Comparison of ENCODE assay signal across 19 cellular contexts in the genomic region with DNA sequence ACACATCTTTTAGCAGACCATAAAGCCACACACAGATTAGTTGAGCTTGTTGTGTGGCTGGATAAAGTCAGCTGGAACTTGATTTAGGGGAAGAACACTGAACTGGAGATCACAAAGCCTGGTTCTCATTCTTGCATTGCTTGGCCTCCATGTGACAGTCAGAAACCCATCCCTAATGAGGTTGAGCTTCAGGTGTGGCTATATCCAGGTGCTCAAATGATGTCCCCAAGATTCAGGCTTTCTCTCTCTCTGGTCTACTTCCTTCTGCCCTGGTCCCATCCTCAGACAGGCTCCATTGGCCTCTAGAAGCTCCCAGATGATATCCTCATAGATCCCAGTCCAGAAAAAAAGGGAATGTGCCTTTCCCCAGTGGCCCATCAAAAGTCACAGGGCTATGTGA. TPM values are rescaled to one million over a fixed set of nuclear protein-coding genes. Genes with fewer than 3 reads are reported as not detected.
A peak's percentile ranks its signal among the peaks of the same experiment; 100 is the strongest.
DNase-seq lines count a peak whose midpoint lies in the region; ATAC-seq and TF ChIP-seq lines count a peak whose summit lies in the region.
"Had no signal": no experiment of that assay in that cellular context is flagged by ENCODE, and none has a peak within 500 bp of the region (broad histone marks: within the 10 kb centered on the region; RNA-seq: fewer than 3 reads in every experiment).

No MANE protein-coding gene starts in this region.

- H3K27me3 ChIP-seq in right atrium auricular region, result no peaks in the 10 kb centered on the region
- H3K27me3 ChIP-seq in heart right ventricle, result peaks cover 0 to 4% (median 0%) of the 10 kb centered on the region in 7 donors
- H3K27me3 ChIP-seq: BLaER1 treated with 17β-estradiol and CSF1 and Interleukin-3, amounts not matched to agents 10 nM and 100 nM had no signal

- H3K4me3 ChIP-seq in right atrium auricular region (no peak overlapping the region), heart right ventricle (no peak overlapping the region)
- H3K4me3 ChIP-seq: A549; BLaER1 treated with 17β-estradiol and CSF1 and Interleukin-3, amounts not matched to agents 10 nM and 100 nM had no signal

- H3K4me3 Mint-ChIP-seq in activated CD8-positive, alpha-beta memory T cell treated with anti-CD3 and anti-CD28 coated beads, Interleukin-2, amount 10 ng/mL, durations not matched to agents 7 days and 5 days, result no peak overlapping the region
- H3K4me3 Mint-ChIP-seq: B cell; CD4-positive, alpha-beta T cell; CD8-positive, alpha-beta T cell had no signal

- no peak for ATAC-seq in activated CD8-positive, alpha-beta memory T cell treated with anti-CD3 and anti-CD28 coated beads, Interleukin-2, amount 10 ng/mL, durations not matched to agents 7 days and 5 days
- ATAC-seq in heart right ventricle, result no peak
- no peak for ATAC-seq in GM21423 (IDR thresholded peaks at IDR 0.05; ENCODE audit: unreplicated experiment)
- ATAC-seq: A549; CD8-positive, alpha-beta T cell had no signal

- H3K9me3 Mint-ChIP-seq in activated CD8-positive, alpha-beta memory T cell treated with anti-CD3 and anti-CD28 coated beads, Interleukin-2, amount 10 ng/mL, durations not matched to agents 7 days and 5 days (ENCODE audit: low read depth), result no peaks in the 10 kb centered on the region
- H3K9me3 Mint-ChIP-seq: CD4-positive, alpha-beta T cell; CD8-positive, alpha-beta T cell had no signal

- intact Hi-C loops in heart right ventricle (cut with DNase I), result loop anchor here in 5 of 10 donors (10.0 kb wide), 5 partner anchors 166 to 426 kb away; a partner anchor contains a TSS

- CTCF ChIA-PET in activated CD8-positive, alpha-beta memory T cell treated with anti-CD3 and anti-CD28 coated beads, Interleukin-2, amount 10 ng/mL, durations not matched to agents 7 days and 5 days (lab: Charles Lee), result interaction anchor here (0.8 to 3.0 kb wide), 3 partner anchors 284 to 428 kb away, joined by 3 to 8 read pairs (median 3); no protein-coding TSS in a partner anchor

- H3K9me3 ChIP-seq in right atrium auricular region (no peaks in the 10 kb centered on the region), heart right ventricle (no peaks in the 10 kb centered on the region)
- H3K9me3 ChIP-seq: A549; BLaER1 treated with 17β-estradiol and CSF1 and Interleukin-3, amounts not matched to agents 10 nM and 100 nM; Caco-2 had no signal

- no peak overlapping the region for H3K27ac Mint-ChIP-seq in activated CD8-positive, alpha-beta memory T cell treated with anti-CD3 and anti-CD28 coated beads, Interleukin-2, amount 10 ng/mL, durations not matched to agents 7 days and 5 days
- H3K27ac Mint-ChIP-seq: B cell; CD4-positive, alpha-beta T cell; CD8-positive, alpha-beta T cell had no signal

- H3K4me1 ChIP-seq in right atrium auricular region, result no peaks in the 10 kb centered on the region
- peaks cover 0 to 4% (median 0%) of the 10 kb centered on the region in 9 donors for H3K4me1 ChIP-seq in heart right ventricle

- H3K36me3 Mint-ChIP-seq in activated CD8-positive, alpha-beta memory T cell treated with anti-CD3 and anti-CD28 coated beads, Interleukin-2, amount 10 ng/mL, durations not matched to agents 7 days and 5 days, result no peaks in the 10 kb centered on the region
- H3K36me3 Mint-ChIP-seq: CD8-positive, alpha-beta T cell had no signal

- peaks cover 20% of the 10 kb centered on the region for H3K27me3 Mint-ChIP-seq in activated CD8-positive, alpha-beta memory T cell treated with anti-CD3 and anti-CD28 coated beads, Interleukin-2, amount 10 ng/mL, durations not matched to agents 7 days and 5 days

- H3K36me3 ChIP-seq in right atrium auricular region (no peaks in the 10 kb centered on the region), heart right ventricle (no peaks in the 10 kb centered on the region)
- H3K36me3 ChIP-seq: BLaER1 treated with 17β-estradiol and CSF1 and Interleukin-3, amounts not matched to agents 10 nM and 100 nM had no signal

- DNase-seq in activated CD8-positive, alpha-beta memory T cell treated with anti-CD3 and anti-CD28 coated beads, Interleukin-2, amount 10 ng/mL, durations not matched to agents 7 days and 5 days, result peak; percentile 25
- DNase-seq in activated CD8-positive, alpha-beta memory T cell treated with anti-CD3 and anti-CD28 coated beads, Interleukin-2, amount 50 U/mL, for 4 hours, result no peak
- DNase-seq in right atrium auricular region (ENCODE audit: low spot score) (peak; percentile 44), heart right ventricle (no peak), ecto neural progenitor cell (ENCODE audit: low spot score) (peak; percentile 26), islet precursor cell (peak; percentile 10)
- DNase-seq: AML-193; Caco-2; Calu3; CD4-positive, alpha-beta T cell; DMS79 treated with DMSO at 0.1 percent for 48 hours; GF-D8 had no signal

- no peak for TF ChIP-seq CTCF in right atrium auricular region (IDR thresholded peaks at IDR 0.05)
- TF ChIP-seq CTCF in heart right ventricle (IDR thresholded peaks at IDR 0.05), result no peak

- H3K4me1 Mint-ChIP-seq in activated CD8-positive, alpha-beta memory T cell treated with anti-CD3 and anti-CD28 coated beads, Interleukin-2, amount 10 ng/mL, durations not matched to agents 7 days and 5 days, result no peaks in the 10 kb centered on the region
- H3K4me1 Mint-ChIP-seq: B cell had no signal

- no peak overlapping the region for H3K27ac ChIP-seq in right atrium auricular region
- no peak overlapping the region for H3K27ac ChIP-seq in heart right ventricle
- H3K27ac ChIP-seq: 22Rv1; A549; BLaER1 treated with 17β-estradiol and CSF1 and Interleukin-3, amounts not matched to agents 10 nM and 100 nM; C4-2B had no signal

RNA-seq across cellular contexts. Expression of a gene that starts 9.6 kb away (rescaled TPM):
- total RNA-seq in activated CD8-positive, alpha-beta memory T cell treated with anti-CD3 and anti-CD28 coated beads, Interleukin-2, amount 10 ng/mL, durations not matched to agents 7 days and 5 days, result 100 to 1,000 TPM in 1 of 2 experiments, 10 to 100 TPM in 1; 85.0 to 102 TPM
- total RNA-seq in right atrium auricular region (10 to 100 TPM; 28.0 to 28.9 TPM), heart right ventricle (10 to 100 TPM; 35.3 to 50.9 (median 43.6) TPM)
- polyA plus RNA-seq in heart right ventricle, result 10 to 100 TPM; 31.4 to 36.9 TPM

Comparison
In these comparisons a context has a peak if more than half of its experiments do, and no peak if none do; other contexts are left out.
1. DNase-seq: peak in activated CD8-positive, alpha-beta memory T cell treated with anti-CD3 and anti-CD28 coated beads, Interleukin-2, amount 10 ng/mL, durations not matched to agents 7 days and 5 days (single experiment), right atrium auricular region (single experiment), ecto neural progenitor cell (single experiment) and islet precursor cell (single experiment); none in activated CD8-positive, alpha-beta memory T cell treated with anti-CD3 and anti-CD28 coated beads, Interleukin-2, amount 50 U/mL, for 4 hours (single experiment) and heart right ventricle (0 of 2).